In genomic region chr14:20530771-20531571, GRCh38 we compare ENCODE assay signal across 9 cellular contexts. TPM values are rescaled to one million over a fixed set of nuclear protein-coding genes. Genes with fewer than 3 reads are reported as not detected.
DNase-seq lines count a peak whose midpoint lies in the region; ATAC-seq and TF ChIP-seq lines count a peak whose summit lies in the region.
"Had no signal": no experiment of that assay in that cellular context is flagged by ENCODE, and none has a peak within 500 bp of the region (broad histone marks: within the 10 kb centered on the region; RNA-seq: fewer than 3 reads in every experiment).

No MANE protein-coding gene starts in this region.

- H3K9me3 ChIP-seq in PC-3 (ENCODE audit: low read length) (no peaks in the 10 kb centered on the region), neuronal stem cell (replicated peaks in 1 of 2; ENCODE audit: control insufficient read depth in 2 of 2, insufficient read depth in 1 of 2, low read depth in 1 of 2, low read length in 2 of 2) (no peaks in the 10 kb centered on the region), stomach (no peaks in the 10 kb centered on the region)

- H3K79me2 ChIP-seq in PC-3 (ENCODE audit: low read length) = no peaks in the 10 kb centered on the region

- no peak for TF ChIP-seq EP300 in stomach (IDR thresholded peaks at IDR 0.05)

- peak; percentile 60 for DNase-seq in ELF-1 (ENCODE audit: low read depth, low spot score)
- DNase-seq in HUDEP-2 (lab: John Stamatoyannopoulos, UW; ENCODE audit: unreplicated experiment in 76 of 76) = peak in 53 of 76 experiments; percentile 1 to 55 (median 26)
- peak; percentile 88 for DNase-seq in PC-3
- DNase-seq in activated T-cell treated with anti-CD3 and anti-CD28 coated beads for 4 hours = peak; percentile 61
- DNase-seq in fibroblast of gingiva (ENCODE audit: low read depth) = peak; percentile 58
- peak; percentile 72 for DNase-seq in neuronal stem cell (ENCODE audit: low spot score)
- peak; percentile 73 for DNase-seq in stomach

- H2AK5ac ChIP-seq in neuronal stem cell (ENCODE audit: low read depth, low read length) = no peak overlapping the region

- H3K27me3 ChIP-seq in PC-3 (ENCODE audit: low read length) (peaks cover 8% of the 10 kb centered on the region), neuronal stem cell (ENCODE audit: control insufficient read depth in 3 of 3, insufficient read depth in 3 of 3, low read depth in 1 of 3, low read length in 3 of 3) (peaks cover 0 to 5% (median 0%) of the 10 kb centered on the region in 3 experiments), stomach (no peaks in the 10 kb centered on the region)

- no peak overlapping the region for H3K4ac ChIP-seq in neuronal stem cell (ENCODE audit: low read length)

- no TSS peak for BruUV-seq in PC-3 (replicated peaks; lab: Mats Ljungman, UMichigan)

- H3K79me1 ChIP-seq in neuronal stem cell (ENCODE audit: low read depth, low read length) = no peaks in the 10 kb centered on the region

- CTCF ChIA-PET in PC-3 (lab: Charles Lee) = interaction anchor here (0.9 kb wide), 1 partner anchor 79 kb away, joined by 7 read pairs; no protein-coding TSS in a partner anchor

- H2AFZ ChIP-seq in PC-3 (ENCODE audit: low read length) = peak overlapping the region; percentile 35; the same call in 1 of the 2 replicates
- H2AFZ ChIP-seq in neuronal stem cell (ENCODE audit: low read length) = no peak overlapping the region

- no CpG with 5 or more reads among the region's 8 CpGs for WGBS in neuronal stem cell (ENCODE audit: extremely low coverage in 2 of 2, insufficient read length in 2 of 2, insufficient replicate concordance in 1 of 2), 2 donors
- 14 to 20% (median 17%) methylated on average over 8 of the region's 8 CpGs for WGBS in stomach, 5 donors

- TF ChIP-seq CTCF in PC-3 (conservative IDR thresholded peaks at IDR 0.05; ENCODE audit: low read depth, low read length) (peak; percentile 88), stomach (IDR thresholded peaks at IDR 0.05) (peak in 4 of 7 experiments; percentile 45 to 60 (median 52))

- no peaks in the 10 kb centered on the region for H4K20me1 ChIP-seq in PC-3 (ENCODE audit: low read length)

- H3K4me1 ChIP-seq in PC-3 (ENCODE audit: insufficient read depth, low read length) (no peaks in the 10 kb centered on the region), neuronal stem cell (ENCODE audit: control insufficient read depth in 2 of 2, insufficient read depth in 1 of 2, low read depth in 1 of 2, low read length in 2 of 2) (no peaks in the 10 kb centered on the region), stomach (peaks cover 0 to 8% (median 2%) of the 10 kb centered on the region in 4 donors)

- no peak overlapping the region for H2BK15ac ChIP-seq in neuronal stem cell (ENCODE audit: low read length)

- H3K4me3 ChIP-seq in PC-3 (ENCODE audit: low read length) (no peak overlapping the region), neuronal stem cell (ENCODE audit: low read length in 2 of 2) (no peak overlapping the region), stomach (no peak overlapping the region)

- ATAC-seq in PC-3 (peak; percentile 85), HG02981 (IDR thresholded peaks at IDR 0.05; ENCODE audit: unreplicated experiment) (no peak)

- peak overlapping the region; percentile 43 for H3K4me2 ChIP-seq in PC-3 (ENCODE audit: low read length)
- no peak overlapping the region for H3K4me2 ChIP-seq in neuronal stem cell (ENCODE audit: insufficient read depth, low read length, poor library complexity, severe bottlenecking)

- POLR2A ChIA-PET in PC-3 (lab: Charles Lee; ENCODE audit: unreplicated experiment) = interaction anchor here (0.7 to 0.9 kb wide), 2 partner anchors 50 to 82 kb away, joined by 3 to 7 read pairs; no protein-coding TSS in a partner anchor

- H2BK120ac ChIP-seq in neuronal stem cell (ENCODE audit: low read depth, low read length) = no peak overlapping the region

- no peak overlapping the region for H2BK5ac ChIP-seq in neuronal stem cell (ENCODE audit: low read length)

- TF ChIP-seq POLR2A in stomach (IDR thresholded peaks at IDR 0.05) = no peak

- H3K27ac ChIP-seq in PC-3 (ENCODE audit: low read length) (no peak overlapping the region), neuronal stem cell (replicated peaks; ENCODE audit: low read length) (no peak overlapping the region), stomach (no peak overlapping the region)

- no peak overlapping the region for H3K23ac ChIP-seq in neuronal stem cell (ENCODE audit: low read depth, low read length, poor library complexity)

- intact Hi-C loops in PC-3 (cut with micrococcal nuclease) = loop anchor here (1.0 to 5.0 kb wide), 3 partner anchors 75 to 204 kb away; no protein-coding TSS in a partner anchor
- intact Hi-C loops in stomach (cut with DNase I; ENCODE audit: low total_unique reads) = loop anchor here (10.0 kb wide), 1 partner anchor 74 kb away; no protein-coding TSS in a partner anchor

- no peak overlapping the region for H3K18ac ChIP-seq in neuronal stem cell (ENCODE audit: low read length)

- no peak overlapping the region for H2BK12ac ChIP-seq in neuronal stem cell (ENCODE audit: low read length)

- peak overlapping the region; percentile 4 for H3K14ac ChIP-seq in neuronal stem cell (ENCODE audit: low read length)

- no peak overlapping the region for H4K8ac ChIP-seq in neuronal stem cell (ENCODE audit: low read depth, low read length)

- H3K9me2 ChIP-seq in PC-3 (replicated peaks; ENCODE audit: low read length) = no peaks in the 10 kb centered on the region

- H3K9ac ChIP-seq in PC-3 (ENCODE audit: low read length) = no peak overlapping the region
- H3K9ac ChIP-seq in neuronal stem cell (ENCODE audit: low read depth, low read length, poor library complexity) = no peak overlapping the region

- no peaks in the 10 kb centered on the region for H3F3A ChIP-seq in PC-3 (ENCODE audit: low read length, unreplicated experiment)

- H3K36me3 ChIP-seq in PC-3 (ENCODE audit: low read depth, low read length) (no peaks in the 10 kb centered on the region), neuronal stem cell (replicated peaks in 1 of 2; ENCODE audit: control insufficient read depth in 2 of 2, insufficient read depth in 2 of 2, low read length in 2 of 2) (no peaks in the 10 kb centered on the region), stomach (no peaks in the 10 kb centered on the region)

- no peak overlapping the region for H4K91ac ChIP-seq in neuronal stem cell (ENCODE audit: low read depth, low read length, poor library complexity)

RNA-seq across cellular contexts. Expression of gene RNASE10, which starts 25.6 kb away (rescaled TPM):
- not detected in 2 replicates for total RNA-seq in PC-3 (2014; rRNA removed)
- 0.22 TPM for polyA plus RNA-seq in neuronal stem cell (2013, experiment 1 of 2)
- 0.25 TPM for polyA plus RNA-seq in neuronal stem cell (2013, experiment 2 of 2)
- total RNA-seq in stomach = not detected
- not detected for polyA plus RNA-seq in stomach

RNA-seq across cellular contexts. Expression of gene RNASE9, which starts 29.9 kb away (rescaled TPM):
- total RNA-seq in PC-3 (2014; rRNA removed) = not detected in 2 replicates
- polyA plus RNA-seq in neuronal stem cell (2013, experiment 1 of 2) = not detected
- not detected for polyA plus RNA-seq in neuronal stem cell (2013, experiment 2 of 2)
- total RNA-seq in stomach = not detected
- polyA plus RNA-seq in stomach = not detected
- total RNA-seq: glomerular endothelial cell had no signal

RNA-seq across cellular contexts. Expression of gene RNASE11, which starts 56.8 kb away (rescaled TPM):
- not detected in 2 replicates for total RNA-seq in PC-3 (2014; rRNA removed)
- polyA plus RNA-seq in neuronal stem cell (2013, experiment 1 of 2) = not detected
- polyA plus RNA-seq in neuronal stem cell (2013, experiment 2 of 2) = not detected
- not detected for total RNA-seq in stomach
- polyA plus RNA-seq in stomach = not detected
- total RNA-seq: glomerular endothelial cell had no signal

Comparison
In these comparisons a context has a peak if more than half of its experiments do, and no peak if none do; other contexts are left out.
1. DNase-seq: peak in every context shown above with its lines; median percentile 88 in PC-3; 73 in stomach; 72 in neuronal stem cell; 61 in activated T-cell treated with anti-CD3 and anti-CD28 coated beads for 4 hours; 60 in ELF-1; 58 in fibroblast of gingiva; 26 in HUDEP-2.